7 cellular contexts compared by ENCODE assay signal in the genomic region with DNA sequence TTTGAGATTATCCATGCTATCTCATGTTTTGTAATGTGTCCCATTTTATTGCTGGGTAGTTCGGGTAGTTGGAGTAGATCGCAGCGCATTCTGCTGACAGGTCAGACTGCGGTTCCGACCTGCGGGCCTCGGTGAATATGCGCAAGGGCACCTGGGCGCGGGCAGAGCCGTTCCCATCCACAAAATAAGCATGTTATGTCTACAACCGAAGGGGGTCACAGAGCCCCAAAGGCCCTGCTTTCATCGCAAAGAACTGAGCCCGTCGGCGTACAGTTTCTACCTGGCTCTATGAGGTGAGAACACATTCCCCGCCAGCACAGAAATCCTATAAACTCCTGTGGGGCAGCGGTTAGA.
A peak's percentile ranks its signal among the peaks of the same experiment; 100 is the strongest.
DNase-seq lines count a peak whose midpoint lies in the region; ATAC-seq, FAIRE-seq and TF ChIP-seq lines count a peak whose summit lies in the region.

No MANE protein-coding gene starts in this region.

- ATAC-seq in GM21526 (IDR thresholded peaks at IDR 0.05; ENCODE audit: low FRiP score, unreplicated experiment): peak; percentile 19

- DNase-seq in foreskin fibroblast: no peak
- DNase-seq in frontal cortex (ENCODE audit: low spot score in 2 of 2): no peak
- no peak for DNase-seq in stimulated activated CD8-positive, alpha-beta memory T cell treated with anti-CD3 and anti-CD28 coated beads, Interleukin-4, amount 100 ng/mL, for 48 hours
- no peak for DNase-seq in stimulated activated CD4-positive, alpha-beta T cell treated with anti-CD3 and anti-CD28 coated beads, Interleukin-4, amount 100 ng/mL, for 4 hours

- H3K4me3 ChIP-seq in SU-DHL-6 (ENCODE audit: insufficient read depth, low read length, poor library complexity, severe bottlenecking): no peak overlapping the region
- peak overlapping the region; percentile 38 to 66 for H3K4me3 ChIP-seq in foreskin fibroblast (ENCODE audit: low read depth in 1 of 2, low read length in 2 of 2)
- H3K4me3 ChIP-seq in skeletal muscle tissue (ENCODE audit: low read length in 3 of 3): peak overlapping the region; percentile 78 to 86 (median 80)

- no peak for FAIRE-seq in frontal cortex (lab: Jason Lieb, UNC)

- H3K9ac ChIP-seq in SU-DHL-6 (ENCODE audit: low read length): no peak overlapping the region
- peak overlapping the region; percentile 74 to 85 (median 84) for H3K9ac ChIP-seq in skeletal muscle tissue (ENCODE audit: low read depth in 1 of 3, low read length in 3 of 3)

- H3K9me2 ChIP-seq in SU-DHL-6 (replicated peaks; ENCODE audit: insufficient read depth, low read length): no peaks in the 10 kb centered on the region

- H3K79me2 ChIP-seq in SU-DHL-6 (ENCODE audit: insufficient read depth, low read length): no peaks in the 10 kb centered on the region

- H2AFZ ChIP-seq in SU-DHL-6 (ENCODE audit: low read depth, low read length, severe bottlenecking): no peak overlapping the region

- H3K27ac ChIP-seq in SU-DHL-6 (ENCODE audit: low read depth, low read length) (no peak overlapping the region), skeletal muscle tissue (ENCODE audit: low read depth, low read length) (no peak overlapping the region)

- no peaks in the 10 kb centered on the region for H4K20me1 ChIP-seq in SU-DHL-6 (ENCODE audit: low read depth, low read length)

- H3K36me3 ChIP-seq in SU-DHL-6 (ENCODE audit: low read length) (no peaks in the 10 kb centered on the region), skeletal muscle tissue (ENCODE audit: control insufficient read depth in 3 of 3, insufficient read depth in 3 of 3, low read length in 3 of 3) (no peaks in the 10 kb centered on the region)

- peaks cover 12 to 27% (median 21%) of the 10 kb centered on the region in 3 donors for H3K4me1 ChIP-seq in skeletal muscle tissue (ENCODE audit: control insufficient read depth in 3 of 3, insufficient read depth in 3 of 3, low read length in 3 of 3)

- H3K9me3 ChIP-seq in SU-DHL-6 (ENCODE audit: insufficient read depth, low read length) (no peaks in the 10 kb centered on the region), skeletal muscle tissue (ENCODE audit: control insufficient read depth in 3 of 3, low read length in 3 of 3) (peaks cover 0 to 5% (median 2%) of the 10 kb centered on the region in 3 donors)

- peak overlapping the region; percentile 47 for H3K4me2 ChIP-seq in SU-DHL-6 (ENCODE audit: low read depth, low read length, poor library complexity, severe bottlenecking)

- H3F3A ChIP-seq in SU-DHL-6 (ENCODE audit: insufficient read depth): no peaks in the 10 kb centered on the region

- no peak for TF ChIP-seq CTCF in SU-DHL-6 (IDR thresholded peaks at IDR 0.05; ENCODE audit: insufficient read depth, low read length, poor library complexity, severe bottlenecking)
- no peak for TF ChIP-seq CTCF in foreskin fibroblast (IDR thresholded peaks at IDR 0.05; ENCODE audit: low read depth, low read length)

- H3K27me3 ChIP-seq in SU-DHL-6 (ENCODE audit: low read length): no peaks in the 10 kb centered on the region
- H3K27me3 ChIP-seq in skeletal muscle tissue (ENCODE audit: control insufficient read depth in 3 of 3, insufficient read depth in 3 of 3, low read length in 3 of 3): peaks cover 36 to 44% (median 42%) of the 10 kb centered on the region in 3 donors
